Comparison of ENCODE assay signal across 21 cellular contexts in genomic region chr2:48339451-48339850, GRCh38. TPM values are rescaled to one million over a fixed set of nuclear protein-coding genes. Genes with fewer than 3 reads are reported as not detected.
DNase-seq lines count a peak whose midpoint lies in the region; ATAC-seq and TF ChIP-seq lines count a peak whose summit lies in the region.
"Had no signal": no experiment of that assay in that cellular context is flagged by ENCODE, and none has a peak within 500 bp of the region (broad histone marks: within the 10 kb centered on the region; RNA-seq: fewer than 3 reads in every experiment).

No MANE protein-coding gene starts in this region.

- peaks cover 54% of the 10 kb centered on the region for H3K4me1 Mint-ChIP-seq in CD4-positive, alpha-beta T cell (ENCODE audit: low read depth)
- peaks cover 29% of the 10 kb centered on the region for H3K4me1 Mint-ChIP-seq in T-helper 17 cell

- intact Hi-C loops in CD4-positive, alpha-beta T cell (cut with DNase I, micrococcal nuclease): loop anchor here in 1 of 2 experiments (2.0 kb wide), 1 partner anchor 19 kb away; no protein-coding TSS in a partner anchor
- intact Hi-C loops in psoas muscle (cut with DNase I): no loop called here

- peaks cover 46% of the 10 kb centered on the region for H3K36me3 Mint-ChIP-seq in CD4-positive, alpha-beta T cell (ENCODE audit: low read depth)
- H3K36me3 Mint-ChIP-seq in T-helper 17 cell (ENCODE audit: low read depth): no peaks in the 10 kb centered on the region

- H3K27ac Mint-ChIP-seq in CD4-positive, alpha-beta T cell: peak overlapping the region; percentile 43
- peak overlapping the region; percentile 66 for H3K27ac Mint-ChIP-seq in T-helper 17 cell
- H3K27ac Mint-ChIP-seq: endodermal cell had no signal

- no peak overlapping the region for H3K4me3 ChIP-seq in psoas muscle
- H3K4me3 ChIP-seq: suprapubic skin, uterus had no signal

- peaks cover 26% of the 10 kb centered on the region for H3K4me1 ChIP-seq in psoas muscle
- H3K4me1 ChIP-seq: uterus had no signal

- no peaks in the 10 kb centered on the region for H3K9me3 ChIP-seq in CD4-positive, alpha-beta T cell (ENCODE audit: control insufficient read depth, low read length)
- H3K9me3 ChIP-seq in T-helper 17 cell (ENCODE audit: control insufficient read depth, low read length, poor library complexity, severe bottlenecking): no peaks in the 10 kb centered on the region
- no peaks in the 10 kb centered on the region for H3K9me3 ChIP-seq in psoas muscle
- H3K9me3 ChIP-seq: suprapubic skin, uterus had no signal

- no peaks in the 10 kb centered on the region for H3K27me3 Mint-ChIP-seq in CD4-positive, alpha-beta T cell
- H3K27me3 Mint-ChIP-seq in T-helper 17 cell: no peaks in the 10 kb centered on the region

- no peak overlapping the region for H3K4me3 Mint-ChIP-seq in CD4-positive, alpha-beta T cell
- H3K4me3 Mint-ChIP-seq in T-helper 17 cell: peak overlapping the region; percentile 59
- H3K4me3 Mint-ChIP-seq: endodermal cell had no signal

- H3K9me3 Mint-ChIP-seq in CD4-positive, alpha-beta T cell: no peaks in the 10 kb centered on the region
- H3K9me3 Mint-ChIP-seq: endodermal cell had no signal

- 63 to 76% (median 64%) methylated on average over 2 of the region's 2 CpGs for WGBS in psoas muscle, 3 donors

- no peak for TF ChIP-seq CTCF in CD4-positive, alpha-beta T cell (IDR thresholded peaks at IDR 0.05)
- no peak for TF ChIP-seq CTCF in psoas muscle (IDR thresholded peaks at IDR 0.05)

- POLR2A ChIA-PET in CD4-positive, alpha-beta T cell (lab: Charles Lee): no interaction called here

- peak; percentile 13 for DNase-seq in NCI-H446 treated with DMSO at 0.1 percent for 48 hours (lab: John Stamatoyannopoulos, UW)
- DNase-seq in NCI-H446 (lab: John Stamatoyannopoulos, UW): no peak
- DNase-seq in CD4-positive, alpha-beta T cell: no peak
- DNase-seq in T-helper 17 cell: no peak
- DNase-seq in fibroblast of peridontal ligament (ENCODE audit: extremely low read depth): peak; percentile 64
- DNase-seq in psoas muscle: no peak
- DNase-seq: activated naive CD4-positive, alpha-beta T cell treated with Interleukin-2 at 50 U/mL for 16 hours; EL; endodermal cell; NCI-H69; occipital lobe; retina; Right ventricle myocardium superior; stimulated activated CD4-positive, alpha-beta T cell treated with anti-CD3 and anti-CD28 coated beads, Interleukin-12 subunit alpha, Interleukin-12 subunit beta, amount 100 ng/mL, for 4 hours; SW 1271; uterus had no signal

- ATAC-seq in CD4-positive, alpha-beta T cell (ENCODE audit: poor library complexity): no peak
- ATAC-seq in T-helper 17 cell (no peak), psoas muscle (no peak), esophagus mucosa (no peak), HG02798 (IDR thresholded peaks at IDR 0.05; ENCODE audit: poor library complexity, unreplicated experiment) (no peak)
- ATAC-seq: HCT116 had no signal

- no peaks in the 10 kb centered on the region for H3K27me3 ChIP-seq in CD4-positive, alpha-beta T cell (ENCODE audit: control insufficient read depth, insufficient read depth, low read length)
- no peaks in the 10 kb centered on the region for H3K27me3 ChIP-seq in psoas muscle (ENCODE audit: insufficient read depth in 3 of 3, low read length in 2 of 3)
- H3K27me3 ChIP-seq: suprapubic skin, uterus had no signal

- no peak overlapping the region for H3K27ac ChIP-seq in CD4-positive, alpha-beta T cell (ENCODE audit: low read depth, low read length)
- H3K27ac ChIP-seq in psoas muscle: no peak overlapping the region
- H3K27ac ChIP-seq: 22Rv1, suprapubic skin, uterus had no signal

- no peaks in the 10 kb centered on the region for H3K36me3 ChIP-seq in psoas muscle (ENCODE audit: insufficient read depth in 1 of 2, low read depth in 1 of 2)
- H3K36me3 ChIP-seq: suprapubic skin, uterus had no signal

- CTCF ChIA-PET in CD4-positive, alpha-beta T cell (lab: Charles Lee): no interaction called here

RNA-seq across cellular contexts. Expression of gene FOXN2, which starts 25.0 kb away (rescaled TPM):
- 10 to 100 TPM; 55.5 to 56.8 TPM for total RNA-seq in CD4-positive, alpha-beta T cell
- total RNA-seq in T-helper 17 cell: 10 to 100 TPM; 55.0 to 58.7 TPM
- total RNA-seq in psoas muscle: 10 to 100 TPM in 3 of 4 donors, 1 to 10 TPM in 1; 9.1 to 20.5 (median 13.5) TPM
- 1 to 10 TPM; 2.3 to 5.2 (median 4.0) TPM for polyA plus RNA-seq in psoas muscle
- 10.8 TPM for total RNA-seq in esophagus mucosa

Comparison
In these comparisons a context has a peak if more than half of its experiments do, and no peak if none do; other contexts are left out.
1. DNase-seq: peak in NCI-H446 treated with DMSO at 0.1 percent for 48 hours (single experiment) and fibroblast of peridontal ligament (single experiment); none in NCI-H446 (0 of 2), CD4-positive, alpha-beta T cell (0 of 10), T-helper 17 cell (0 of 3) and psoas muscle (0 of 2).